ENCODE assay signal across 16 cellular contexts in the genomic region with DNA sequence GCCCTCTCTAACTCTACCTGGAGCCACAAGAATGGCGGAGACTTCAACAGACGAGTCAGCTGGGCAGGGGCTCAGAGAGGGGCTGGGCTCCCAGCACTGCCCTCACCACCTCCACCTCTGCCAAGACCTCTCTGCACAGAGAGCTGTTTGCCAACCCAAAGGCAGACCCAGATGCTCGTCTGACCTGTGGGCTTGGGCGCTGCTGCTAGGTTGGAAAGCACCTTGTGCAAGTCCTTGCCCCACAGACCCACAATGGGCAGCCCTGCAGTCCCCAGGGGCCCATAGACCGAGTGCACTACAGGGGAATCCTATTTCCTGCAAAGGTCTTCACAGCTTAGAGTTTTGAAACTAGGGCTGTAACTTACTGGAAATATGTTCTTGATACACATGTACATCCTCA.
"Had no signal": no experiment of that assay in that cellular context is flagged by ENCODE, and none has a peak within 500 bp of the region (broad histone marks: within the 10 kb centered on the region; RNA-seq: fewer than 3 reads in every experiment).

No MANE protein-coding gene starts in this region.

- H3K9me3 ChIP-seq: neutrophil, upper lobe of left lung had no signal

- H3K4me3 Mint-ChIP-seq: activated CD4-positive, alpha-beta memory T cell treated with anti-CD3 and anti-CD28 coated beads for 36 hours; activated CD8-positive, alpha-beta memory T cell treated with anti-CD3 and anti-CD28 coated beads, Interleukin-2, amount 10 ng/mL, durations not matched to agents 7 days and 5 days; naive thymus-derived CD8-positive, alpha-beta T cell had no signal

- H3K27ac ChIP-seq: cardiac muscle cell, dorsolateral prefrontal cortex, hepatocyte, neutrophil, upper lobe of left lung, VCaP had no signal

- DNase-seq: activated CD4-positive, alpha-beta memory T cell treated with anti-CD3 and anti-CD28 coated beads for 36 hours; activated CD8-positive, alpha-beta memory T cell treated with anti-CD3 and anti-CD28 coated beads, Interleukin-2, amount 10 ng/mL, durations not matched to agents 7 days and 5 days; activated naive CD4-positive, alpha-beta T cell treated with anti-CD3 and anti-CD28 coated beads, Interleukin-2, amount 50 U/mL, for 16 hours; activated T-cell treated with anti-CD3 and anti-CD28 coated beads, Interleukin-2, amount 50 U/mL, for 1 hour; dorsolateral prefrontal cortex; erythroblast; naive thymus-derived CD8-positive, alpha-beta T cell; posterior cingulate gyrus; stimulated activated naive CD4-positive, alpha-beta T cell treated with Interleukin-2 at 50 U/mL for 16 hours; T-helper 1 cell; upper lobe of left lung had no signal

- H3K36me3 ChIP-seq: cardiac muscle cell, neutrophil had no signal

- H3K4me2 ChIP-seq: hepatocyte had no signal

- H3K4me1 ChIP-seq: upper lobe of left lung had no signal

- H2AFZ ChIP-seq: hepatocyte had no signal

- H3K27ac Mint-ChIP-seq: activated CD4-positive, alpha-beta memory T cell treated with anti-CD3 and anti-CD28 coated beads for 36 hours; activated CD8-positive, alpha-beta memory T cell treated with anti-CD3 and anti-CD28 coated beads, Interleukin-2, amount 10 ng/mL, durations not matched to agents 7 days and 5 days; naive thymus-derived CD8-positive, alpha-beta T cell had no signal

- ATAC-seq: activated CD8-positive, alpha-beta memory T cell treated with anti-CD3 and anti-CD28 coated beads, Interleukin-2, amount 10 ng/mL, durations not matched to agents 7 days and 5 days; left lobe of liver; naive thymus-derived CD8-positive, alpha-beta T cell had no signal

- H3K27me3 ChIP-seq: cardiac muscle cell, dorsolateral prefrontal cortex, hepatocyte, neutrophil, upper lobe of left lung had no signal

- H3K4me1 Mint-ChIP-seq: activated CD8-positive, alpha-beta memory T cell treated with anti-CD3 and anti-CD28 coated beads, Interleukin-2, amount 10 ng/mL, durations not matched to agents 7 days and 5 days had no signal

- H3K27me3 Mint-ChIP-seq: activated CD4-positive, alpha-beta memory T cell treated with anti-CD3 and anti-CD28 coated beads for 36 hours; activated CD8-positive, alpha-beta memory T cell treated with anti-CD3 and anti-CD28 coated beads, Interleukin-2, amount 10 ng/mL, durations not matched to agents 7 days and 5 days; naive thymus-derived CD8-positive, alpha-beta T cell had no signal

- H3K4me3 ChIP-seq: cardiac muscle cell, dorsolateral prefrontal cortex, hepatocyte, upper lobe of left lung had no signal
